ENCODE assay signal across 12 cellular contexts in the genomic region with DNA sequence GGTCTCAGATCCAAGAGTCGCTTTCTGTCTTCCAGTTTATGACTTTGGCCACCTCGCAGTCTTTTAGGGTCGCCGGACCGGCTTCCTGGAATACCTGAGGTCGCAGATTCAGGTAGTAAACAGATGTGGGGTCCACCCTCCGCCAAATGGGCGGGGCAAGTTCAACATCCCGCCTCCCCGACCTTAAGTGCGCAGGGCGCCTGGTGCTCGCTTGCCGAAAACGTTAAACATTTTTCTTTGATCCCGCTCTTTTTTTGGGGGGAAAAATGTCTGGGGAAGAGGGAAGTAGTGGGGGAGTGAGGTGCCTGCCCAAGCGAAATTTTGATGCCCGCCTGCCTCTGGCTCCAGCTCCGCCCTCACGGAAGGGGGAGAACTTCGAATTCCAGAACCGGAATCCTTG.
DNase-seq lines count a peak whose midpoint lies in the region; ATAC-seq and TF ChIP-seq lines count a peak whose summit lies in the region.
"Had no signal": no experiment of that assay in that cellular context is flagged by ENCODE, and none has a peak within 500 bp of the region (broad histone marks: within the 10 kb centered on the region; RNA-seq: fewer than 3 reads in every experiment).

No MANE protein-coding gene starts in this region.

- peaks cover 13% of the 10 kb centered on the region for H3K4me1 Mint-ChIP-seq in activated T-cell treated with anti-CD3 and anti-CD28 coated beads, Interleukin-2, amount 50 U/mL, for 4 hours (ENCODE audit: low read depth)
- H3K4me1 Mint-ChIP-seq in stimulated activated naive CD8-positive, alpha-beta T cell treated with anti-CD3 and anti-CD28 coated beads, Interleukin-15, amount 100 ng/mL, for 72 hours: peaks cover 14% of the 10 kb centered on the region

- no peak for ATAC-seq in activated T-cell treated with anti-CD3 and anti-CD28 coated beads, Interleukin-2, amount 50 U/mL, for 4 hours
- ATAC-seq in stimulated activated naive CD8-positive, alpha-beta T cell treated with anti-CD3 and anti-CD28 coated beads, Interleukin-15, amount 100 ng/mL, for 72 hours: no peak
- ATAC-seq in aorta (ENCODE audit: low FRiP score) (no peak), GM21390 (IDR thresholded peaks at IDR 0.05; ENCODE audit: unreplicated experiment) (no peak), HG02973 (IDR thresholded peaks at IDR 0.05; ENCODE audit: unreplicated experiment) (no peak)

- peaks cover 54% of the 10 kb centered on the region for H3K27me3 Mint-ChIP-seq in activated T-cell treated with anti-CD3 and anti-CD28 coated beads, Interleukin-2, amount 50 U/mL, for 4 hours (ENCODE audit: low read depth)
- H3K27me3 Mint-ChIP-seq in stimulated activated naive CD8-positive, alpha-beta T cell treated with anti-CD3 and anti-CD28 coated beads, Interleukin-15, amount 100 ng/mL, for 72 hours: peaks cover 81% of the 10 kb centered on the region

- peak overlapping the region; percentile 35 for H3K4me3 Mint-ChIP-seq in activated T-cell treated with anti-CD3 and anti-CD28 coated beads, Interleukin-2, amount 50 U/mL, for 4 hours
- H3K4me3 Mint-ChIP-seq in stimulated activated naive CD8-positive, alpha-beta T cell treated with anti-CD3 and anti-CD28 coated beads, Interleukin-15, amount 100 ng/mL, for 72 hours: peak overlapping the region; percentile 38 to 61

- H3K4me3 ChIP-seq in ascending aorta (peak overlapping the region; percentile 11 to 26), iPS-18c (ENCODE audit: insufficient read depth, low read depth, low read length) (peak overlapping the region; percentile 44), aorta (ENCODE audit: low read length in 2 of 2) (peak overlapping the region in 1 of 2 donors; percentile 14)

- H3K9me3 ChIP-seq in ascending aorta (no peaks in the 10 kb centered on the region), iPS-18c (ENCODE audit: control insufficient read depth, insufficient read depth, low read length) (peaks cover 2% of the 10 kb centered on the region), aorta (ENCODE audit: control insufficient read depth, low read length) (no peaks in the 10 kb centered on the region)
- H3K9me3 ChIP-seq: transverse colon had no signal

- no peak for DNase-seq in activated T-cell treated with anti-CD3 and anti-CD28 coated beads, Interleukin-2, amount 50 U/mL, for 4 hours
- no peak for DNase-seq in activated T-cell treated with anti-CD3 and anti-CD28 coated beads, Interleukin-2, amount 50 U/mL, for 48 hours
- DNase-seq in ascending aorta (ENCODE audit: low spot score in 2 of 2) (no peak), aorta (no peak)
- DNase-seq in stimulated activated naive CD8-positive, alpha-beta T cell treated with anti-CD3 and anti-CD28 coated beads, Interleukin-15, amount 100 ng/mL, for 72 hours: no peak
- DNase-seq: amygdala, spleen, transverse colon had no signal

- no peaks in the 10 kb centered on the region for H3K9me3 Mint-ChIP-seq in activated T-cell treated with anti-CD3 and anti-CD28 coated beads, Interleukin-2, amount 50 U/mL, for 4 hours
- no peaks in the 10 kb centered on the region for H3K9me3 Mint-ChIP-seq in stimulated activated naive CD8-positive, alpha-beta T cell treated with anti-CD3 and anti-CD28 coated beads, Interleukin-15, amount 100 ng/mL, for 72 hours

- H3K27me3 ChIP-seq in ascending aorta (peaks cover 11% of the 10 kb centered on the region), aorta (ENCODE audit: control insufficient read depth in 1 of 2, insufficient read depth in 2 of 2, low read length in 1 of 2) (no peaks in the 10 kb centered on the region)

- no peaks in the 10 kb centered on the region for H3K36me3 Mint-ChIP-seq in activated T-cell treated with anti-CD3 and anti-CD28 coated beads, Interleukin-2, amount 50 U/mL, for 4 hours (ENCODE audit: insufficient read depth)

- WGBS in aorta, 2 donors: 4 to 6% methylated on average over 22 of the region's 22 CpGs

- no peak overlapping the region for H3K27ac Mint-ChIP-seq in stimulated activated naive CD8-positive, alpha-beta T cell treated with anti-CD3 and anti-CD28 coated beads, Interleukin-15, amount 100 ng/mL, for 72 hours

- no peak overlapping the region for H3K27ac ChIP-seq in ascending aorta
- H3K27ac ChIP-seq in aorta (ENCODE audit: low read depth in 1 of 2, low read length in 2 of 2): no peak overlapping the region
- H3K27ac ChIP-seq: C4-2B, spleen, transverse colon had no signal

- intact Hi-C loops in ascending aorta (cut with DNase I) (loop anchor here (10.0 kb wide), 1 partner anchor 315 kb away; no protein-coding TSS in a partner anchor), aorta (cut with DNase I) (loop anchor here in 1 of 2 donors (10.0 kb wide), 1 partner anchor 315 kb away; no protein-coding TSS in a partner anchor)

- no peaks in the 10 kb centered on the region for H3K36me3 ChIP-seq in ascending aorta
- no peaks in the 10 kb centered on the region for H3K36me3 ChIP-seq in aorta (ENCODE audit: control insufficient read depth in 1 of 2, insufficient read depth in 2 of 2, low read length in 1 of 2)
- H3K36me3 ChIP-seq: spleen, transverse colon had no signal

- H3K4me1 ChIP-seq in ascending aorta: peaks cover 0 to 13% of the 10 kb centered on the region in 2 donors
- H3K4me1 ChIP-seq in aorta (ENCODE audit: control insufficient read depth in 1 of 2, insufficient read depth in 2 of 2, low read length in 2 of 2): no peaks in the 10 kb centered on the region

- TF ChIP-seq CTCF in ascending aorta (IDR thresholded peaks at IDR 0.05): no peak
